18 cellular contexts compared by ENCODE assay signal in genomic region chr5:130710596-130710995, GRCh38.
DNase-seq lines count a peak whose midpoint lies in the region; ATAC-seq and TF ChIP-seq lines count a peak whose summit lies in the region.
"Had no signal": no experiment of that assay in that cellular context is flagged by ENCODE, and none has a peak within 500 bp of the region (broad histone marks: within the 10 kb centered on the region; RNA-seq: fewer than 3 reads in every experiment).

No MANE protein-coding gene starts in this region.

- H3K27me3 ChIP-seq in foreskin keratinocyte = no peaks in the 10 kb centered on the region
- H3K27me3 ChIP-seq in left lung = no peaks in the 10 kb centered on the region
- H3K27me3 ChIP-seq: esophagus muscularis mucosa, ovary had no signal

- H3K27ac ChIP-seq in foreskin keratinocyte (no peak overlapping the region), left lung (no peak overlapping the region)
- H3K27ac ChIP-seq: esophagus muscularis mucosa, ovary had no signal

- intact Hi-C loops in left lung (cut with DNase I) = no loop called here

- H3K9me3 ChIP-seq in left lung = no peaks in the 10 kb centered on the region
- H3K9me3 ChIP-seq: esophagus muscularis mucosa, MG63, ovary had no signal

- no peaks in the 10 kb centered on the region for H3K36me3 ChIP-seq in left lung
- H3K36me3 ChIP-seq: esophagus muscularis mucosa, MG63, ovary had no signal

- TF ChIP-seq CTCF in astrocyte of the cerebellum (IDR thresholded peaks at IDR 0.05; ENCODE audit: low read depth, low read length, missing control alignments) (no peak), foreskin keratinocyte (conservative IDR thresholded peaks at IDR 0.05) (no peak), left lung (IDR thresholded peaks at IDR 0.05) (no peak), GM20000 (IDR thresholded peaks at IDR 0.05; ENCODE audit: extremely low read depth, missing control alignments) (no peak)

- in situ Hi-C loops in astrocyte of the cerebellum (cut with HindIII; ENCODE audit: low sequenced_read_pairs) = no loop called here

- ATAC-seq in foreskin keratinocyte = no peak
- ATAC-seq in left lung = no peak
- ATAC-seq: Panc1 had no signal

- DNase-seq in ELR (ENCODE audit: low read depth) (peak; percentile 83), astrocyte of the cerebellum (ENCODE audit: low read depth) (peak; percentile 63), foreskin keratinocyte (peak; percentile 34 to 65), pulmonary artery endothelial cell (ENCODE audit: low read depth, low spot score) (peak; percentile 7), left lung (no peak), iPS-NIHi11 (ENCODE audit: low spot score) (no peak), GM20000 (ENCODE audit: low spot score) (no peak), DMS 273 treated with DMSO at 0.1 percent for 48 hours (lab: John Stamatoyannopoulos, UW) (no peak)
- DNase-seq: activated CD4-positive, CD25-positive, alpha-beta regulatory T cell; activated naive CD4-positive, alpha-beta T cell; DMS79 treated with DMSO at 0.1 percent for 48 hours; MG63; NCI-H1930; NCI-H526; ovary; stimulated activated CD4-positive, alpha-beta T cell treated with anti-CD3 and anti-CD28 coated beads, Interleukin-12 subunit alpha, Interleukin-12 subunit beta, amount 100 ng/mL, for 4 hours had no signal

- H3K4me3 ChIP-seq in astrocyte of the cerebellum (ENCODE audit: low read depth, low read length) (no peak overlapping the region), left lung (no peak overlapping the region)
- H3K4me3 ChIP-seq: esophagus muscularis mucosa, MG63, ovary had no signal

- H3K4me1 ChIP-seq in foreskin keratinocyte (peaks cover 4% of the 10 kb centered on the region), left lung (no peaks in the 10 kb centered on the region)
- H3K4me1 ChIP-seq: esophagus muscularis mucosa had no signal

Comparison
In these comparisons a context has a peak if more than half of its experiments do, and no peak if none do; other contexts are left out.
1. DNase-seq: peak in ELR (single experiment), astrocyte of the cerebellum (single experiment), foreskin keratinocyte (2 of 2) and pulmonary artery endothelial cell (single experiment); none in left lung (0 of 2), iPS-NIHi11 (single experiment), GM20000 (single experiment) and DMS 273 treated with DMSO at 0.1 percent for 48 hours (single experiment).